ENCODE assay signal across 15 cellular contexts in genomic region chr2:12731701-12732280, GRCh38. TPM values are rescaled to one million over a fixed set of nuclear protein-coding genes. Genes with fewer than 3 reads are reported as not detected.
DNase-seq lines count a peak whose midpoint lies in the region; ATAC-seq, FAIRE-seq and TF ChIP-seq lines count a peak whose summit lies in the region.
"Had no signal": no experiment of that assay in that cellular context is flagged by ENCODE, and none has a peak within 500 bp of the region (broad histone marks: within the 10 kb centered on the region; RNA-seq: fewer than 3 reads in every experiment).

No MANE protein-coding gene starts in this region.

- no peak overlapping the region for H2BK15ac ChIP-seq in H1 (ENCODE audit: low read length)

- no peak overlapping the region for H3K4me3 ChIP-seq in CD4-positive, alpha-beta memory T cell (ENCODE audit: low read length in 2 of 2)
- H3K4me3 ChIP-seq in H1 (ENCODE audit: extremely low read depth in 1 of 4, insufficient read depth in 2 of 4, low read depth in 3 of 4, low read length in 4 of 4) (no peak overlapping the region), gastrocnemius medialis (no peak overlapping the region), small intestine (ENCODE audit: low read depth in 1 of 2, low read length in 2 of 2) (no peak overlapping the region)

- peak overlapping the region; percentile 24 to 92 (median 69) for H3K27ac Mint-ChIP-seq in CD4-positive, alpha-beta memory T cell
- H3K27ac Mint-ChIP-seq: activated CD4-positive, alpha-beta memory T cell treated with anti-CD3 and anti-CD28 coated beads, Interleukin-2, amount 10 ng/mL, durations not matched to agents 7 days and 5 days had no signal

- no peaks in the 10 kb centered on the region for H3K9me3 ChIP-seq in CD4-positive, alpha-beta memory T cell (ENCODE audit: control insufficient read depth in 1 of 2, low read length in 2 of 2)
- H3K9me3 ChIP-seq in H1 (ENCODE audit: insufficient read depth in 2 of 2, low read depth in 1 of 2, low read length in 1 of 2) (no peaks in the 10 kb centered on the region), gastrocnemius medialis (no peaks in the 10 kb centered on the region), small intestine (ENCODE audit: control insufficient read depth, low read depth) (no peaks in the 10 kb centered on the region)
- H3K9me3 ChIP-seq: neutrophil had no signal

- peaks cover 38% of the 10 kb centered on the region for H3K79me1 ChIP-seq in H1 (ENCODE audit: low read depth, low read length)

- peaks cover 18 to 52% of the 10 kb centered on the region in 2 experiments for H4K20me1 ChIP-seq in H1 (replicated peaks in 1 of 2; ENCODE audit: control insufficient read depth in 1 of 2, insufficient read depth in 2 of 2, low read length in 2 of 2)

- no peak for TF ChIP-seq EP300 in H1 (IDR thresholded peaks at IDR 0.05; ENCODE audit: borderline replicate concordance in 1 of 2, low read depth in 2 of 2, low read length in 2 of 2)

- TF ChIP-seq RAD21 in H1 (IDR thresholded peaks at IDR 0.05 in 1 of 2, conservative IDR thresholded peaks at IDR 0.05 in 1 of 2; ENCODE audit: low read depth in 2 of 2, low read length in 2 of 2) = no peak

- no peak overlapping the region for H3K4ac ChIP-seq in H1 (replicated peaks; ENCODE audit: insufficient read length, low read depth, low read length)

- whole genome bisulfite sequencing in H1 (ENCODE audit: extremely low coverage in 1 of 2, insufficient coverage in 1 of 2, insufficient read length in 1 of 2, insufficient replicate concordance in 2 of 2, low coverage in 1 of 2, low lambda C conversion rate in 2 of 2, missing lambda C conversion rate in 1 of 2), 2 experiments = 97% methylated on average over 16 of the region's 16 CpGs; no CpG with 5 or more reads in 1 of the 2 experiments
- WGBS in small intestine, 3 donors = 90 to 98% (median 91%) methylated on average over 15 to 16 of the region's 16 CpGs

- POLR2A ChIA-PET in CD4-positive, alpha-beta memory T cell (lab: Charles Lee; ENCODE audit: partially characterized antibody) = no interaction called here
- POLR2A ChIA-PET in H1 (lab: Charles Lee; ENCODE audit: partially characterized antibody) = interaction anchor here (1.5 kb wide), 1 partner anchor 15 kb away, joined by 4 read pairs; the partner anchor contains the start of gene TRIB2

- peaks cover 100% of the 10 kb centered on the region for H3K4me1 ChIP-seq in CD4-positive, alpha-beta memory T cell (ENCODE audit: insufficient read depth, low read length)
- H3K4me1 ChIP-seq in H1 (replicated peaks in 1 of 4; ENCODE audit: control insufficient read depth in 3 of 4, insufficient read depth in 4 of 4, low read length in 3 of 4) (peaks cover 0 to 4% (median 0%) of the 10 kb centered on the region in 4 experiments; a peak in 1 of 7 replicates), gastrocnemius medialis (peaks cover 40 to 57% of the 10 kb centered on the region in 2 donors), small intestine (ENCODE audit: control insufficient read depth in 2 of 2, insufficient read depth in 1 of 2, low read depth in 1 of 2, low read length in 1 of 2) (peaks cover 0 to 8% of the 10 kb centered on the region in 2 donors)

- peak overlapping the region in 3 of 8 donors; percentile 17 to 27 (median 23) for H3K4me3 Mint-ChIP-seq in CD4-positive, alpha-beta memory T cell
- H3K4me3 Mint-ChIP-seq: activated CD4-positive, alpha-beta memory T cell treated with anti-CD3 and anti-CD28 coated beads, Interleukin-2, amount 10 ng/mL, durations not matched to agents 7 days and 5 days; memory B cell had no signal

- peaks cover 65 to 92% of the 10 kb centered on the region in 2 donors for H3K36me3 Mint-ChIP-seq in CD4-positive, alpha-beta memory T cell

- H3K4me1 Mint-ChIP-seq in CD4-positive, alpha-beta memory T cell = peaks cover 76 to 97% (median 87%) of the 10 kb centered on the region in 4 donors

- H4K8ac ChIP-seq in H1 (ENCODE audit: extremely low read depth, insufficient read depth, low read length) = no peak overlapping the region

- H3K14ac ChIP-seq in H1 (ENCODE audit: insufficient read length) = no peak overlapping the region

- H3K56ac ChIP-seq in H1 (replicated peaks; ENCODE audit: insufficient read length, low read depth, low read length) = no peak overlapping the region

- ATAC-seq in gastrocnemius medialis = no peak

- no peak overlapping the region; the same call in 1 of the 2 replicates for H2BK20ac ChIP-seq in H1 (ENCODE audit: low read length)

- no peak overlapping the region for H3K9ac ChIP-seq in H1 (replicated peaks in 1 of 4; ENCODE audit: extremely low read depth in 1 of 4, low read depth in 3 of 4, low read length in 3 of 4)

- in situ Hi-C loops in gastrocnemius medialis (cut with MboI; ENCODE audit: low sequenced_read_pairs in 4 of 4) = no loop called here

- H3K27me3 Mint-ChIP-seq in CD4-positive, alpha-beta memory T cell = no peaks in the 10 kb centered on the region
- H3K27me3 Mint-ChIP-seq: activated CD4-positive, alpha-beta memory T cell treated with anti-CD3 and anti-CD28 coated beads, Interleukin-2, amount 10 ng/mL, durations not matched to agents 7 days and 5 days; memory B cell had no signal

- H2BK120ac ChIP-seq in H1 (replicated peaks; ENCODE audit: low read depth, low read length) = no peak overlapping the region

- H3K23me2 ChIP-seq in H1 (ENCODE audit: low read depth, low read length) = no peaks in the 10 kb centered on the region

- no peaks in the 10 kb centered on the region for H3K27me3 ChIP-seq in CD4-positive, alpha-beta memory T cell (ENCODE audit: insufficient read depth, low read length)
- H3K27me3 ChIP-seq in H1 (replicated peaks in 1 of 4; ENCODE audit: control insufficient read depth in 3 of 4, extremely low read depth in 1 of 4, insufficient read depth in 3 of 4, low read length in 3 of 4) = no peaks in the 10 kb centered on the region
- no peaks in the 10 kb centered on the region for H3K27me3 ChIP-seq in gastrocnemius medialis
- H3K27me3 ChIP-seq in small intestine (ENCODE audit: control insufficient read depth in 2 of 2, insufficient read depth in 2 of 2, low read length in 2 of 2) = no peaks in the 10 kb centered on the region

- no peak overlapping the region for H3K27ac ChIP-seq in CD4-positive, alpha-beta memory T cell (ENCODE audit: low read depth, low read length)
- no peak overlapping the region for H3K27ac ChIP-seq in H1 (ENCODE audit: low read depth, low read length)
- H3K27ac ChIP-seq in gastrocnemius medialis = peak overlapping the region; percentile 61 to 81 (median 68)
- peak overlapping the region in 1 of 2 donors; percentile 9 for H3K27ac ChIP-seq in small intestine (ENCODE audit: low read depth in 1 of 2, low read length in 1 of 2)
- H3K27ac ChIP-seq: neutrophil had no signal

- H3K36me3 ChIP-seq in CD4-positive, alpha-beta memory T cell (ENCODE audit: insufficient read depth, low read length) = peaks cover 65% of the 10 kb centered on the region
- H3K36me3 ChIP-seq in H1 (ENCODE audit: control insufficient read depth in 2 of 4, insufficient read depth in 4 of 4, low read length in 3 of 4) (peaks cover 10 to 67% (median 39%) of the 10 kb centered on the region in 4 experiments; a peak in 7 of 8 replicates), gastrocnemius medialis (no peaks in the 10 kb centered on the region), small intestine (ENCODE audit: control insufficient read depth in 2 of 2, insufficient read depth in 2 of 2, low read length in 2 of 2) (no peaks in the 10 kb centered on the region)
- H3K36me3 ChIP-seq: neutrophil had no signal

- H4K5ac ChIP-seq in H1 (ENCODE audit: insufficient read length, low read depth, low read length) = no peak overlapping the region

- TF ChIP-seq POLR2A in H1 (IDR thresholded peaks at IDR 0.05; ENCODE audit: control extremely low read depth in 1 of 2, low read depth in 2 of 2, low read length in 2 of 2) = no peak
- no peak for TF ChIP-seq POLR2A in gastrocnemius medialis (IDR thresholded peaks at IDR 0.05)

- TF ChIP-seq CTCF in H1 (IDR thresholded peaks at IDR 0.05; ENCODE audit: control extremely low read depth in 1 of 3, insufficient read depth in 1 of 3, low read depth in 1 of 3, low read length in 3 of 3) (no peak), gastrocnemius medialis (IDR thresholded peaks at IDR 0.05 in 4 of 5, conservative IDR thresholded peaks at IDR 0.05 in 1 of 5) (no peak)

- no peak for FAIRE-seq in H1 (lab: Jason Lieb, UNC)
- FAIRE-seq in small intestine (lab: Jason Lieb, UNC) = no peak
- FAIRE-seq: colon, GM12892 had no signal

- peak overlapping the region; percentile 1; the same call in 1 of the 2 replicates for H2BK5ac ChIP-seq in H1 (ENCODE audit: low read depth, low read length)

- H3K4me2 ChIP-seq in H1 (ENCODE audit: insufficient read depth in 1 of 2, low read depth in 2 of 2, low read length in 2 of 2) = no peak overlapping the region

- H3K79me2 ChIP-seq in H1 (ENCODE audit: control insufficient read depth in 1 of 2, insufficient read depth in 2 of 2, low read length in 2 of 2) = peaks cover 16 to 100% of the 10 kb centered on the region in 2 experiments; a peak in 3 of 4 replicates

- no peak overlapping the region for H2AFZ ChIP-seq in H1 (ENCODE audit: low read length)

- no peak overlapping the region for H3K23ac ChIP-seq in H1 (ENCODE audit: insufficient read length)

- no peak overlapping the region for H2AK5ac ChIP-seq in H1 (ENCODE audit: low read depth, low read length)

- no peak for DNase-seq in CD4-positive, alpha-beta memory T cell
- DNase-seq in Kasumi-1 (lab: John Stamatoyannopoulos, UW) (peak; percentile 19 to 48), H1 (ENCODE audit: low read depth in 1 of 2, low spot score in 2 of 2) (no peak), gastrocnemius medialis (no peak), SW480 (ENCODE audit: low spot score) (no peak), small intestine (no peak), iPS-NIHi7 (ENCODE audit: extremely low spot score) (no peak)
- DNase-seq: activated CD4-positive, alpha-beta memory T cell treated with anti-CD3 and anti-CD28 coated beads, Interleukin-2, amount 10 ng/mL, durations not matched to agents 7 days and 5 days; amniotic stem cell; C1 segment of cervical spinal cord; NCI-H748 treated with DMSO at 0.1 percent for 48 hours had no signal

- no peak overlapping the region for H4K91ac ChIP-seq in H1 (replicated peaks; ENCODE audit: insufficient read length, low read length)

- intact Hi-C loops in CD4-positive, alpha-beta memory T cell (cut with micrococcal nuclease) = no loop called here
- intact Hi-C loops in gastrocnemius medialis (cut with DNase I; ENCODE audit: low total_unique reads) = loop anchor here (5.0 kb wide), 1 partner anchor 186 kb away; no protein-coding TSS in a partner anchor

- CTCF ChIA-PET in CD4-positive, alpha-beta memory T cell (lab: Charles Lee; ENCODE audit: partially characterized antibody) = no interaction called here
- CTCF ChIA-PET in H1 (lab: Charles Lee; ENCODE audit: partially characterized antibody) = no interaction called here

- no peak overlapping the region for H2BK12ac ChIP-seq in H1 (ENCODE audit: low read depth, low read length)

- H3K18ac ChIP-seq in H1 (ENCODE audit: extremely low read depth, low read length) = no peak overlapping the region

- H3K9me3 Mint-ChIP-seq in CD4-positive, alpha-beta memory T cell = no peaks in the 10 kb centered on the region
- H3K9me3 Mint-ChIP-seq: activated CD4-positive, alpha-beta memory T cell treated with anti-CD3 and anti-CD28 coated beads, Interleukin-2, amount 10 ng/mL, durations not matched to agents 7 days and 5 days; memory B cell had no signal

RNA-seq across cellular contexts. Expression of gene TRIB2, which starts 15.1 kb away (rescaled TPM):
- 100 to 1,000 TPM; 123 to 126 TPM for total RNA-seq in CD4-positive, alpha-beta memory T cell
- 10 to 100 TPM; 73.8 to 79.0 TPM for polyA plus RNA-seq in CD4-positive, alpha-beta memory T cell
- 57.0 and 57.3 TPM in 2 replicates for total RNA-seq in H1 (2021; fragmentation: NEBNext Ultra II Directional; extraction: Animal tissue kit (Norgen Biotek cat#: 25700))
- 40.8 and 55.1 TPM in 2 replicates for polyA plus RNA-seq in H1 (2011; rRNA removed)
- polyA plus RNA-seq in H1 (2011; cell fraction: cytosol; rRNA removed) = 53.2 TPM
- polyA plus RNA-seq in H1 (2011; cell fraction: nucleus; rRNA removed) = 51.6 TPM
- polyA plus RNA-seq in H1 (2012, experiment 1 of 2) = 55.5 to 79.9 TPM (median 61.3 TPM) in 4 replicates
- 17.4 TPM for polyA plus RNA-seq in H1 (2012, experiment 2 of 2)
- 70.6 TPM for polyA plus RNA-seq in H1 (2013, experiment 1 of 2)
- polyA plus RNA-seq in H1 (2013, experiment 2 of 2) = 72.8 TPM
- polyA minus RNA-seq in H1 (2011; rRNA and poly(A)+ RNA removed) = 47.1 and 52.7 TPM in 2 replicates
- polyA minus RNA-seq in H1 (2011; cell fraction: cytosol; rRNA and poly(A)+ RNA removed) = 51.4 TPM
- polyA minus RNA-seq in H1 (2011; cell fraction: nucleus; rRNA and poly(A)+ RNA removed) = 65.9 TPM
- 10 to 100 TPM; 12.6 to 18.5 (median 15.9) TPM for total RNA-seq in gastrocnemius medialis
- polyA plus RNA-seq in small intestine = 10 to 100 TPM in 2 of 3 donors, 1 to 10 TPM in 1; 7.3 to 20.1 (median 17.2) TPM

Comparison
In these comparisons a context has a peak if more than half of its experiments do, and no peak if none do; other contexts are left out.
1. DNase-seq: peak in Kasumi-1 (2 of 2); none in CD4-positive, alpha-beta memory T cell (0 of 5), H1 (0 of 2), gastrocnemius medialis (0 of 2), SW480 (single experiment), small intestine (single experiment) and iPS-NIHi7 (single experiment).
2. H3K27ac ChIP-seq: peak in gastrocnemius medialis (4 of 4); none in CD4-positive, alpha-beta memory T cell (single experiment) and H1 (single experiment).